Comparison of ENCODE assay signal across 28 cellular contexts in genomic region chr2:145617420-145617819, GRCh38.
A peak's percentile ranks its signal among the peaks of the same experiment; 100 is the strongest.
DNase-seq lines count a peak whose midpoint lies in the region; ATAC-seq, FAIRE-seq and TF ChIP-seq lines count a peak whose summit lies in the region.
"Had no signal": no experiment of that assay in that cellular context is flagged by ENCODE, and none has a peak within 500 bp of the region (broad histone marks: within the 10 kb centered on the region; RNA-seq: fewer than 3 reads in every experiment).

No MANE protein-coding gene starts in this region.

- in situ Hi-C loops in HepG2 (cut with HindIII; ENCODE audit: extremely low pct_ligation_motif_present, low pct_unique_long_range_greater_than_20kb) (no loop called here), GM13977 (cut with MboI; ENCODE audit: low pct_unique_long_range_greater_than_20kb, low sequenced_read_pairs, unreplicated experiment) (no loop called here)

- WGBS in HepG2 (ENCODE audit: low lambda C conversion rate): 2% methylated on average over 1 of the region's 1 CpG
- 67% methylated on average over 1 of the region's 1 CpG for WGBS in right lobe of liver (ENCODE audit: insufficient coverage, low coverage, low lambda C conversion rate, missing lambda C conversion rate)
- WGBS in mesenchymal stem cell: 80% methylated on average over 1 of the region's 1 CpG

- no peaks in the 10 kb centered on the region for H3K9me3 Mint-ChIP-seq in astrocyte (ENCODE audit: unreplicated experiment)

- no peaks in the 10 kb centered on the region for H3K79me2 ChIP-seq in HepG2 (ENCODE audit: insufficient read depth, low read length)
- no peaks in the 10 kb centered on the region for H3K79me2 ChIP-seq in astrocyte (ENCODE audit: insufficient read depth, low read length)

- no peak overlapping the region for H2BK15ac ChIP-seq in mesenchymal stem cell (ENCODE audit: low read depth, poor library complexity, severe bottlenecking)

- no peak overlapping the region for H3K9ac ChIP-seq in HepG2 (ENCODE audit: insufficient read depth, low read depth, low read length)
- H3K9ac ChIP-seq in astrocyte (ENCODE audit: low read length): no peak overlapping the region
- H3K9ac ChIP-seq in mesenchymal stem cell (ENCODE audit: low read length): no peak overlapping the region
- H3K9ac ChIP-seq: BLaER1 treated with 17β-estradiol and CSF1 and Interleukin-3, amounts not matched to agents 10 nM and 100 nM had no signal

- H3K79me1 ChIP-seq in mesenchymal stem cell (replicated peaks; ENCODE audit: low read length, poor library complexity, severe bottlenecking): no peaks in the 10 kb centered on the region

- no peak overlapping the region for H3K23ac ChIP-seq in mesenchymal stem cell (ENCODE audit: low read length in 2 of 2)

- H3K14ac ChIP-seq in mesenchymal stem cell (ENCODE audit: low read length in 2 of 2): no peak overlapping the region

- intact Hi-C loops in HepG2 (cut with micrococcal nuclease; ENCODE audit: unreplicated experiment) (no loop called here), right lobe of liver (cut with DNase I) (no loop called here)

- H3K4me1 Mint-ChIP-seq in astrocyte (ENCODE audit: low read depth, unreplicated experiment): no peaks in the 10 kb centered on the region
- H3K4me1 Mint-ChIP-seq: CD4-positive, alpha-beta memory T cell; T-cell had no signal

- POLR2A ChIA-PET in HepG2 (lab: Yijun Ruan, JAX): no interaction called here

- no peak for ATAC-seq in HepG2
- no peak for ATAC-seq in right lobe of liver
- ATAC-seq: GM12878, HCT116, Right ventricle myocardium inferior, T-cell had no signal

- no peak overlapping the region for H3K4me3 Mint-ChIP-seq in astrocyte (ENCODE audit: unreplicated experiment)
- H3K4me3 Mint-ChIP-seq: CD4-positive, alpha-beta memory T cell; T-cell had no signal

- H4K91ac ChIP-seq in mesenchymal stem cell (ENCODE audit: low read length): no peak overlapping the region

- no peak overlapping the region for H4K8ac ChIP-seq in mesenchymal stem cell (ENCODE audit: low read length)

- DNase-seq in HepG2 (ENCODE audit: low spot score) (no peak), right lobe of liver (no peak), astrocyte (ENCODE audit: low read depth) (no peak), mesenchymal stem cell (no peak), NCI-H146 treated with DMSO at 0.1 percent for 48 hours (lab: John Stamatoyannopoulos, UW; ENCODE audit: unreplicated experiment) (no peak), NCI-H82 treated with DMSO at 0.1 percent for 48 hours (lab: John Stamatoyannopoulos, UW; ENCODE audit: unreplicated experiment) (no peak), GM13977 (ENCODE audit: low spot score) (no peak)
- DNase-seq: AML-193; CD4-positive, alpha-beta memory T cell; COR-L47; DMS79; GDM1; KBM-7; MG63; NCI-H1417 treated with DMSO at 0.1 percent for 48 hours; NCI-H187; NCI-H2081 treated with DMSO at 0.1 percent for 48 hours; NCI-H2171; NCI-H226; NCI-H510A treated with DMSO at 0.1 percent for 48 hours; PC-9; SJCRH30; T-cell had no signal

- CTCF ChIA-PET in HepG2 (lab: Yijun Ruan, JAX; ENCODE audit: low intra/inter-chr PET ratio, low total read pairs): no interaction called here

- no peaks in the 10 kb centered on the region for H3K9me3 ChIP-seq in HepG2 (ENCODE audit: low read length)
- H3K9me3 ChIP-seq in right lobe of liver: no peaks in the 10 kb centered on the region
- H3K9me3 ChIP-seq in astrocyte (ENCODE audit: insufficient read depth, low read depth, low read length): no peaks in the 10 kb centered on the region
- H3K9me3 ChIP-seq in mesenchymal stem cell (ENCODE audit: control insufficient read depth, low read length): no peaks in the 10 kb centered on the region
- H3K9me3 ChIP-seq: MG63, SJCRH30 had no signal

- BruUV-seq in HepG2 (replicated peaks; lab: Mats Ljungman, UMichigan): no TSS peak

- no peaks in the 10 kb centered on the region for H3K4me1 ChIP-seq in HepG2 (ENCODE audit: insufficient read depth, low read length)
- no peaks in the 10 kb centered on the region for H3K4me1 ChIP-seq in right lobe of liver
- H3K4me1 ChIP-seq in astrocyte (ENCODE audit: insufficient read depth, low read length): no peaks in the 10 kb centered on the region
- H3K4me1 ChIP-seq in mesenchymal stem cell (ENCODE audit: control insufficient read depth, insufficient read depth, low read depth, low read length): no peaks in the 10 kb centered on the region
- H3K4me1 ChIP-seq: SJCRH30 had no signal

- TF ChIP-seq POLR2A in HepG2 (IDR thresholded peaks at IDR 0.05; ENCODE audit: insufficient read depth in 1 of 2, low read depth in 2 of 2, low read length in 2 of 2): no peak
- TF ChIP-seq POLR2A in right lobe of liver (IDR thresholded peaks at IDR 0.05): no peak

- H3K27ac ChIP-seq in HepG2 (ENCODE audit: extremely low read length, insufficient read depth, low read length) (no peak overlapping the region), right lobe of liver (no peak overlapping the region), astrocyte (ENCODE audit: low read depth, low read length) (peak overlapping the region; percentile 36), mesenchymal stem cell (ENCODE audit: low read length, poor library complexity, severe bottlenecking) (peak overlapping the region; percentile 64)
- H3K27ac ChIP-seq: BLaER1 treated with 17β-estradiol and CSF1 and Interleukin-3, amounts not matched to agents 10 nM and 100 nM; HL-60; PC-9; SJCRH30 had no signal

- H2AFZ ChIP-seq in HepG2 (ENCODE audit: low read length) (no peak overlapping the region), astrocyte (ENCODE audit: low read depth, low read length) (no peak overlapping the region), mesenchymal stem cell (ENCODE audit: low read depth, low read length) (no peak overlapping the region)
- H2AFZ ChIP-seq: PC-9 had no signal

- H2BK12ac ChIP-seq in mesenchymal stem cell (ENCODE audit: low read length in 2 of 2): no peak overlapping the region

- TF ChIP-seq CTCF in HepG2 (CRISPR knock-in tag; IDR thresholded peaks at IDR 0.05): no peak
- TF ChIP-seq CTCF in right lobe of liver (IDR thresholded peaks at IDR 0.05): no peak
- no peak for TF ChIP-seq CTCF in astrocyte (IDR thresholded peaks at IDR 0.05; ENCODE audit: insufficient read depth, low read depth, low read length)
- no peak for TF ChIP-seq CTCF in GM13977 (IDR thresholded peaks at IDR 0.05; ENCODE audit: extremely low read depth, insufficient read depth, missing control alignments)

- H3K27me3 Mint-ChIP-seq in astrocyte (ENCODE audit: low read depth, unreplicated experiment): no peaks in the 10 kb centered on the region
- H3K27me3 Mint-ChIP-seq: CD4-positive, alpha-beta memory T cell; T-cell had no signal

- no peak overlapping the region for H3K4ac ChIP-seq in mesenchymal stem cell (ENCODE audit: low read depth in 1 of 2, low read length in 2 of 2)

- H4K20me1 ChIP-seq in HepG2 (ENCODE audit: insufficient read depth, low read length) (no peaks in the 10 kb centered on the region), astrocyte (ENCODE audit: insufficient read depth, low read length) (no peaks in the 10 kb centered on the region)
- H4K20me1 ChIP-seq: BLaER1 treated with 17β-estradiol and CSF1 and Interleukin-3, amounts not matched to agents 10 nM and 100 nM had no signal

- no peak overlapping the region for H3K27ac Mint-ChIP-seq in astrocyte (ENCODE audit: unreplicated experiment)
- H3K27ac Mint-ChIP-seq: T-cell had no signal

- H3K4me2 ChIP-seq in HepG2 (ENCODE audit: low read depth, low read length) (no peak overlapping the region), astrocyte (ENCODE audit: low read length) (peak overlapping the region; percentile 42), mesenchymal stem cell (ENCODE audit: low read length, poor library complexity, severe bottlenecking) (no peak overlapping the region)
- H3K4me2 ChIP-seq: BLaER1 treated with 17β-estradiol and CSF1 and Interleukin-3, amounts not matched to agents 10 nM and 100 nM; PC-9 had no signal

- H3K4me3 ChIP-seq in HepG2 (replicated peaks in 1 of 3; ENCODE audit: insufficient read depth in 1 of 3, low read depth in 2 of 3, low read length in 3 of 3) (no peak overlapping the region), right lobe of liver (no peak overlapping the region), astrocyte (ENCODE audit: insufficient read depth, low read depth, low read length) (no peak overlapping the region), mesenchymal stem cell (ENCODE audit: insufficient read depth in 1 of 2, low read depth in 1 of 2, low read length in 2 of 2) (no peak overlapping the region)
- H3K4me3 ChIP-seq: BLaER1 treated with 17β-estradiol and CSF1 and Interleukin-3, amounts not matched to agents 10 nM and 100 nM; GM12878; MG63; PC-9; SJCRH30 had no signal

- TF ChIP-seq EP300 in HepG2 (IDR thresholded peaks at IDR 0.05; ENCODE audit: low read depth in 2 of 2, low read length in 2 of 2): no peak
- no peak for TF ChIP-seq EP300 in HepG2 (CRISPR knock-in tag; IDR thresholded peaks at IDR 0.05; ENCODE audit: borderline replicate concordance)

- H3K36me3 Mint-ChIP-seq in astrocyte (ENCODE audit: low read depth, unreplicated experiment): no peaks in the 10 kb centered on the region
- H3K36me3 Mint-ChIP-seq: CD4-positive, alpha-beta memory T cell; T-cell had no signal

- no peak overlapping the region for H3K18ac ChIP-seq in mesenchymal stem cell (ENCODE audit: low read depth in 1 of 2, low read length in 2 of 2)

- no peak for FAIRE-seq in HepG2 (lab: Jason Lieb, UNC)
- no peak for FAIRE-seq in astrocyte (lab: Jason Lieb, UNC)
- FAIRE-seq: GM12878 had no signal

- H3K27me3 ChIP-seq in HepG2 (ENCODE audit: control insufficient read depth in 1 of 2, insufficient read depth in 2 of 2, low read length in 2 of 2) (no peaks in the 10 kb centered on the region; a peak in 1 of 5 replicates), right lobe of liver (no peaks in the 10 kb centered on the region), astrocyte (ENCODE audit: insufficient read depth, low read length) (no peaks in the 10 kb centered on the region), mesenchymal stem cell (ENCODE audit: control insufficient read depth in 1 of 2, insufficient read depth in 1 of 2, low read length in 2 of 2) (no peaks in the 10 kb centered on the region)
- H3K27me3 ChIP-seq: BLaER1 treated with 17β-estradiol and CSF1 and Interleukin-3, amounts not matched to agents 10 nM and 100 nM; MG63; SJCRH30 had no signal

- H2AK5ac ChIP-seq in mesenchymal stem cell (ENCODE audit: low read length, severe bottlenecking): no peak overlapping the region

- TF ChIP-seq RAD21 in HepG2 (CRISPR knock-in tag; IDR thresholded peaks at IDR 0.05): no peak

- no peak overlapping the region for H2BK5ac ChIP-seq in mesenchymal stem cell (ENCODE audit: low read depth, low read length, poor library complexity, severe bottlenecking)

- H2BK120ac ChIP-seq in mesenchymal stem cell (ENCODE audit: low read depth, low read length): no peak overlapping the region

- H3K36me3 ChIP-seq in HepG2 (replicated peaks in 1 of 2; ENCODE audit: control insufficient read depth in 1 of 2, insufficient read depth in 2 of 2, low read length in 2 of 2) (no peaks in the 10 kb centered on the region), right lobe of liver (no peaks in the 10 kb centered on the region), astrocyte (ENCODE audit: insufficient read depth, low read length) (no peaks in the 10 kb centered on the region), mesenchymal stem cell (ENCODE audit: control insufficient read depth in 1 of 2, insufficient read depth in 2 of 2, low read depth in 1 of 2, low read length in 2 of 2) (no peaks in the 10 kb centered on the region)
- H3K36me3 ChIP-seq: BLaER1 treated with 17β-estradiol and CSF1 and Interleukin-3, amounts not matched to agents 10 nM and 100 nM; MG63; SJCRH30 had no signal

TF ChIP-seq in HepG2, 621 proteins besides CTCF, POLR2A, EP300 and RAD21 (continues in another document):
- TF ChIP-seq ONECUT2 (CRISPR knock-in tag; IDR thresholded peaks at IDR 0.05): no peak

Comparison
In these comparisons a context has a peak if more than half of its experiments do, and no peak if none do; other contexts are left out.
1. H3K27ac ChIP-seq: peak in astrocyte (single experiment) and mesenchymal stem cell (single experiment); none in HepG2 (single experiment) and right lobe of liver (0 of 3).